Comparison of ENCODE assay signal across 16 cellular contexts in genomic region chr14:77562681-77563080, GRCh38. TPM values are rescaled to one million over a fixed set of nuclear protein-coding genes. Genes with fewer than 3 reads are reported as not detected.
A peak's percentile ranks its signal among the peaks of the same experiment; 100 is the strongest.
DNase-seq lines count a peak whose midpoint lies in the region; ATAC-seq and TF ChIP-seq lines count a peak whose summit lies in the region.
"Had no signal": no experiment of that assay in that cellular context is flagged by ENCODE, and none has a peak within 500 bp of the region (broad histone marks: within the 10 kb centered on the region; RNA-seq: fewer than 3 reads in every experiment).

No MANE protein-coding gene starts in this region.

- ATAC-seq in PC-3 = peak; percentile 93
- ATAC-seq: activated CD4-positive, CD25-positive, alpha-beta regulatory T cell treated with anti-CD3 and anti-CD28 coated beads, Interleukin-2, amount 50 U/mL, for 24 hours; left lung had no signal

- BruUV-seq in PC-3 (replicated peaks; lab: Mats Ljungman, UMichigan) = no TSS peak

- POLR2A ChIA-PET in PC-3 (lab: Charles Lee; ENCODE audit: unreplicated experiment) = interaction anchor here (0.6 to 1.0 kb wide), 2 partner anchors 30 to 50 kb away, joined by 7 read pairs; no protein-coding TSS in a partner anchor

- peaks cover 12% of the 10 kb centered on the region; the same call in 1 of the 2 replicates for H3K79me2 ChIP-seq in PC-3 (ENCODE audit: low read length)
- H3K79me2 ChIP-seq in fibroblast of lung (ENCODE audit: control insufficient read depth, insufficient read depth, low read length) = no peaks in the 10 kb centered on the region

- DNase-seq in AG09319 (ENCODE audit: extremely low read depth, low read depth) (peak; percentile 60), PC-3 (peak; percentile 59), fibroblast of lung (ENCODE audit: low read depth in 2 of 2) (peak; percentile 92 to 93), non-pigmented ciliary epithelial cell (ENCODE audit: low read depth) (peak; percentile 77), MV-4-11 (lab: John Stamatoyannopoulos, UW) (no peak), HuH-7 (ENCODE audit: low spot score) (no peak), RKO (ENCODE audit: low spot score) (no peak), HT-29 (ENCODE audit: low spot score) (no peak)
- DNase-seq: cerebellar nuclear complex; head of caudate nucleus; left lung; NCI-H1092; NCI-H2171 treated with DMSO at 0.1 percent for 48 hours; stimulated activated CD4-positive, alpha-beta T cell treated with anti-CD3 and anti-CD28 coated beads, Interleukin-1b, Interleukin-23, amount 100 ng/mL, for 48 hours had no signal

- no peaks in the 10 kb centered on the region for H3K9me3 ChIP-seq in PC-3 (ENCODE audit: low read length)
- no peaks in the 10 kb centered on the region for H3K9me3 ChIP-seq in fibroblast of lung (ENCODE audit: control insufficient read depth, insufficient read depth, low read depth, low read length)
- H3K9me3 ChIP-seq: left lung, tibial nerve had no signal

- CTCF ChIA-PET in PC-3 (lab: Charles Lee) = no interaction called here

- H3K4me2 ChIP-seq in PC-3 (ENCODE audit: low read length) = no peak overlapping the region
- H3K4me2 ChIP-seq in fibroblast of lung (ENCODE audit: extremely low read depth, insufficient read depth, low read length) = peak overlapping the region; percentile 52

- peak overlapping the region; percentile 41 for H3K27ac ChIP-seq in PC-3 (ENCODE audit: low read length)
- peak overlapping the region; percentile 45 for H3K27ac ChIP-seq in fibroblast of lung (ENCODE audit: insufficient read depth, low read length)
- H3K27ac ChIP-seq: left lung, tibial nerve had no signal

- H3K9me2 ChIP-seq in PC-3 (replicated peaks; ENCODE audit: low read length) = no peaks in the 10 kb centered on the region

- H2AFZ ChIP-seq in PC-3 (ENCODE audit: low read length) = no peak overlapping the region
- H2AFZ ChIP-seq in fibroblast of lung (ENCODE audit: low read length) = no peak overlapping the region

- peaks cover 11% of the 10 kb centered on the region for H3K4me1 ChIP-seq in PC-3 (ENCODE audit: insufficient read depth, low read length)
- H3K4me1 ChIP-seq in fibroblast of lung (ENCODE audit: control insufficient read depth, extremely low read depth, insufficient read depth, low read length) = peaks cover 4% of the 10 kb centered on the region

- TF ChIP-seq CTCF in AG09319 (IDR thresholded peaks at IDR 0.05; ENCODE audit: low read depth, low read length) = no peak
- no peak for TF ChIP-seq CTCF in PC-3 (conservative IDR thresholded peaks at IDR 0.05; ENCODE audit: low read depth, low read length)
- no peak for TF ChIP-seq CTCF in fibroblast of lung (conservative IDR thresholded peaks at IDR 0.05 in 1 of 2, IDR thresholded peaks at IDR 0.05 in 1 of 2; ENCODE audit: low read depth in 1 of 2, low read length in 2 of 2)

- intact Hi-C loops in PC-3 (cut with micrococcal nuclease) = loop anchor here (1.0 kb wide), 2 partner anchors 31 to 50 kb away; no protein-coding TSS in a partner anchor

- H3K4me3 ChIP-seq in PC-3 (ENCODE audit: low read length) (no peak overlapping the region), fibroblast of lung (replicated peaks in 1 of 4; ENCODE audit: control extremely low read depth in 1 of 4, insufficient read depth in 1 of 4, low read depth in 3 of 4, low read length in 4 of 4) (no peak overlapping the region)
- H3K4me3 ChIP-seq: left lung, tibial nerve had no signal

- H3F3A ChIP-seq in PC-3 (ENCODE audit: low read length, unreplicated experiment) = no peaks in the 10 kb centered on the region

- peaks cover 37% of the 10 kb centered on the region for H3K36me3 ChIP-seq in PC-3 (ENCODE audit: low read depth, low read length)
- H3K36me3 ChIP-seq in fibroblast of lung (ENCODE audit: control insufficient read depth, insufficient read depth, low read length) = no peaks in the 10 kb centered on the region

- H3K27me3 ChIP-seq in PC-3 (ENCODE audit: low read length) (no peaks in the 10 kb centered on the region), fibroblast of lung (ENCODE audit: control insufficient read depth, insufficient read depth, low read length) (no peaks in the 10 kb centered on the region)
- H3K27me3 ChIP-seq: left lung, tibial nerve had no signal

- peaks cover 8% of the 10 kb centered on the region; the same call in 1 of the 2 replicates for H4K20me1 ChIP-seq in PC-3 (ENCODE audit: low read length)
- H4K20me1 ChIP-seq in fibroblast of lung (ENCODE audit: control insufficient read depth, extremely low read depth, insufficient read depth, low read length) = no peaks in the 10 kb centered on the region

- H3K9ac ChIP-seq in PC-3 (ENCODE audit: low read length) (no peak overlapping the region), fibroblast of lung (ENCODE audit: insufficient read depth, low read length) (no peak overlapping the region)

RNA-seq across cellular contexts. Expression of gene SPTLC2, which starts 53.8 kb away (rescaled TPM):
- 25.6 and 27.6 TPM in 2 replicates for total RNA-seq in PC-3 (2014; rRNA removed)
- total RNA-seq in fibroblast of lung = 16.9 and 22.8 TPM in 2 replicates
- 23.7 and 25.9 TPM in 2 replicates for polyA plus RNA-seq in fibroblast of lung
- polyA plus RNA-seq in fibroblast of lung (2012) = 15.8 and 18.0 TPM in 2 replicates
- polyA minus RNA-seq in fibroblast of lung (ENCODE audit: low replicate concordance) = 11.2 and 29.7 TPM in 2 replicates
- total RNA-seq in HT-29 (2014; rRNA removed; shearing (Covaris generic)) = 22.9 and 28.0 TPM in 2 replicates

Comparison
In these comparisons a context has a peak if more than half of its experiments do, and no peak if none do; other contexts are left out.
1. DNase-seq: peak in AG09319 (single experiment), PC-3 (single experiment), fibroblast of lung (2 of 2) and non-pigmented ciliary epithelial cell (single experiment); none in MV-4-11 (single experiment), HuH-7 (single experiment), RKO (single experiment) and HT-29 (single experiment).